8 cellular contexts compared by ENCODE assay signal in the genomic region with DNA sequence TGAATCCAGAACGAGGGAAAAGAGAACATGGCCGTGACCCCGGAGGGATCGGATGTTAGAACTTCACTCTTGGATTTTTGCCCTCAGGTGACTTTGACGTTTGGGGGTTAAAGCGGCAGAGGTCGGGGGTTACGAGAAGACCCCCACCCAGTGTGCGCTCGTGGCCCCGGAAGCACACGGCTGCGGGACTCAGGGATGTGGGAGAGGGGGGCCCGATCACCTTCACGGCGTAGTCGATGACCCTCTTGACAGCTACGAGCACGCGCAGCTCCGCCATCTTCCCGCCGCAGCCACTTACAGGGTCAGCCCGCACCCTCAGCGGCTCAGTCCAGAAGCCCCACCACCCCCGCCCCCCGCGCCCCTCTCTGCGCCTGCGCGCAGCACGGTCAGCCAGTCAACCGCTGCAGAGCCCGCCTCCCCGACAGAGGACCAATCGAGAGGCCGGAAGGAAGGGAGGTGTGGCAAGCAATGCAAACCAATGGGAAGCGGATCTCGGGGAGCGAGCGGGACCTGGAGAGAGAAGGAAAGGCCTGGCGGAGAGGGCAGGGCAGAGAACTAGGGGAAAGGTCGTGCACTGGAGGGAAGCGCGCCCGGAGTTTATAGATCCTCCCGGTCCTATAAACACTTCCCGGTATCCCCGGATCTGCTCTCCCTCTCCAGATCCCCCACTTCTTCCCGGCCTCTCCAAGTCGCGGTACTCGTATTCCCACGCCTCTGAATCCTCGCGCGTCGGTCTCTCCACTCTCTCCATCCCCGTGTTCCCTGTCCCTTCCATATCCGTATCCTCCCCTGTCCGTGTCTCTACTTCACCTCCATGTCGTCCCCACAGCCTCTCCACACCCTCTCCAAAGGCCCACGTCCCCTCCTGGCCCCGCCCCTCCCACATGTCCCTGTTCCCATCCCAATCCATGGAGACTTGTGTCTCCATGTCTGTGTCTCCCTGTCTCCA. TPM values are rescaled to one million over a fixed set of nuclear protein-coding genes. Genes with fewer than 3 reads are reported as not detected.
DNase-seq lines count a peak whose midpoint lies in the region; ATAC-seq and TF ChIP-seq lines count a peak whose summit lies in the region.

A gene (minus strand): TSS at position 339 of the 949 bp plus-strand sequence. CDS start 62 bp downstream, at position 277.

- peak within 1 kb of the TSS; percentile 59; the same call in 1 of the 2 replicates for H3K27ac ChIP-seq in HUES6 (ENCODE audit: low read depth, low read length)

- H3K4me3 ChIP-seq in HUES6 (ENCODE audit: low read depth, low read length) (peak within 1 kb of the TSS; percentile 81), fibroblast of pulmonary artery (replicated peaks; ENCODE audit: low read depth, low read length) (peak within 1 kb of the TSS; percentile 80)

- H3K27ac Mint-ChIP-seq in natural killer cell treated with Interleukin-12 subunit alpha and Interleukin-12 subunit beta and Interleukin-15 and Interleukin-18, amount 100 ng/mL, for 72 hours: peak within 1 kb of the TSS; percentile 87 to 93

- no peaks in the 10 kb centered on the region for H3K27me3 Mint-ChIP-seq in natural killer cell treated with Interleukin-12 subunit alpha and Interleukin-12 subunit beta and Interleukin-15 and Interleukin-18, amount 100 ng/mL, for 72 hours

- no peaks in the 10 kb centered on the region for H3K9me3 Mint-ChIP-seq in natural killer cell treated with Interleukin-12 subunit alpha and Interleukin-12 subunit beta and Interleukin-15 and Interleukin-18, amount 100 ng/mL, for 72 hours

- peak within 1 kb of the TSS; percentile 84 for H3K9ac ChIP-seq in HUES6 (ENCODE audit: low read length)

- TF ChIP-seq CTCF in fibroblast of pulmonary artery (IDR thresholded peaks at IDR 0.05; ENCODE audit: low read length, missing control alignments): no peak

- H3K36me3 ChIP-seq in HUES6 (ENCODE audit: control insufficient read depth, insufficient read depth, low read length): no peaks in the 10 kb centered on the region

- peaks cover 15% of the 10 kb centered on the region for H3K36me3 Mint-ChIP-seq in natural killer cell treated with Interleukin-12 subunit alpha and Interleukin-12 subunit beta and Interleukin-15 and Interleukin-18, amount 100 ng/mL, for 72 hours

- peak within 1 kb of the TSS; percentile 100 for H3K4me3 Mint-ChIP-seq in natural killer cell treated with Interleukin-12 subunit alpha and Interleukin-12 subunit beta and Interleukin-15 and Interleukin-18, amount 100 ng/mL, for 72 hours

- peaks cover 63 to 68% of the 10 kb centered on the region in 2 donors for H3K4me1 Mint-ChIP-seq in natural killer cell treated with Interleukin-12 subunit alpha and Interleukin-12 subunit beta and Interleukin-15 and Interleukin-18, amount 100 ng/mL, for 72 hours (ENCODE audit: low read depth in 2 of 2)

- H3K9me3 ChIP-seq in HUES6 (ENCODE audit: control insufficient read depth, insufficient read depth, low read depth, low read length): no peaks in the 10 kb centered on the region

- H3K4me1 ChIP-seq in HUES6 (ENCODE audit: control insufficient read depth, insufficient read depth, low read length): peaks cover 32% of the 10 kb centered on the region

- ATAC-seq in GM19463 (IDR thresholded peaks at IDR 0.05; ENCODE audit: unreplicated experiment): peak; percentile 48
- peak; percentile 60 to 70 for ATAC-seq in natural killer cell treated with Interleukin-12 subunit alpha and Interleukin-12 subunit beta and Interleukin-15 and Interleukin-18, amount 100 ng/mL, for 72 hours

- H3K27me3 ChIP-seq in HUES6 (ENCODE audit: control insufficient read depth, insufficient read depth, low read length): no peaks in the 10 kb centered on the region

- DNase-seq in CD1c-positive myeloid dendritic cell (ENCODE audit: extremely low spot score) (peak; percentile 97), SHP77 treated with DMSO at 0.1 percent for 48 hours (lab: John Stamatoyannopoulos, UW) (peak; percentile 93), fibroblast of pulmonary artery (ENCODE audit: low read depth) (peak; percentile 98)
- DNase-seq in activated effector memory CD4-positive, alpha-beta T cell treated with Interleukin-2 at 50 U/mL for 16 hours: peak; percentile 85
- DNase-seq in natural killer cell treated with Interleukin-12 subunit alpha and Interleukin-12 subunit beta and Interleukin-15 and Interleukin-18, amount 100 ng/mL, for 72 hours (ENCODE audit: low spot score): peak; percentile 95
- DNase-seq in stimulated activated naive CD4-positive, alpha-beta T cell (lab: John Stamatoyannopoulos, UW): peak; percentile 77 to 93 (median 86)

RNA-seq across cellular contexts. Expression of the gene that starts here (rescaled TPM):
- total RNA-seq in natural killer cell treated with Interleukin-12 subunit alpha and Interleukin-12 subunit beta and Interleukin-15 and Interleukin-18, amount 100 ng/mL, for 72 hours: 10 to 100 TPM; 41.1 to 83.8 TPM

Comparison
In these comparisons a context has a peak if more than half of its experiments do, and no peak if none do; other contexts are left out.
1. Peak in every context shown above with its lines: DNase-seq, ATAC-seq, H3K4me3 ChIP-seq and H3K27ac ChIP-seq.